Comparison of ENCODE assay signal across 1 cellular context in the genomic region with DNA sequence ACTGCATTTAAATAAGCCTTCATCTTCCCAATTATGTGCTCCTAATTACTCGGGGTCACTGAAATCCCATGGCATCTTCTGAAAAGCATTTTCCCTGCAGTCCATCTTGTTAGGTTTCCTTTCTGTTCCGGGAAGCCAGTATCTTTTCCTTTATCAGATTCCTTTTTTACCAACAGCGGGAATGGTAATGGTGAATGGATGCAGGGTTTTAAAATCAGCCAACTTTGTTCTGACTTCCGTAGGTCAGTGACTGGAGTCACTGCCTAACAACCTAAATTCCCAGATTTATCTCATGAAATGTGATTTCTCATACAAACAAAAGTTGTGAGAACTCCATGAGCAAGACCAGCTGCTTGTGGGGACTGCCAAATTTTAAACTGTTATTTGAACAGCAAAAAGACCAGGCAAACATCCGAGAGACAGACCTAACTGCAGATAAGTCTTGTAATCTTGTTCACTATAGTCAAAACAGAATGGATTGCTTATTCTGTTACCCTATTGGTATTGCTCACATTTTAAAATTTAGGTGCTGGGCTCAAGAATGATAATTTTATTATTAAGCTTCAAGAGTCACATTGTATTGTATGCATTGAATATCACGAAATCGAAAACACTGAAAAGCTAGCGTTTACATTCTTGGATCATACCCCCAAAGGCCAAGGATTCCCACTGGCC.
TF ChIP-seq lines count a peak whose summit lies in the region.

No MANE protein-coding gene starts in this region.

TF ChIP-seq in K562, 482 proteins besides CTCF, POLR2A, EP300 and RAD21 (continued from another document):
- TF ChIP-seq, protein P1, sequence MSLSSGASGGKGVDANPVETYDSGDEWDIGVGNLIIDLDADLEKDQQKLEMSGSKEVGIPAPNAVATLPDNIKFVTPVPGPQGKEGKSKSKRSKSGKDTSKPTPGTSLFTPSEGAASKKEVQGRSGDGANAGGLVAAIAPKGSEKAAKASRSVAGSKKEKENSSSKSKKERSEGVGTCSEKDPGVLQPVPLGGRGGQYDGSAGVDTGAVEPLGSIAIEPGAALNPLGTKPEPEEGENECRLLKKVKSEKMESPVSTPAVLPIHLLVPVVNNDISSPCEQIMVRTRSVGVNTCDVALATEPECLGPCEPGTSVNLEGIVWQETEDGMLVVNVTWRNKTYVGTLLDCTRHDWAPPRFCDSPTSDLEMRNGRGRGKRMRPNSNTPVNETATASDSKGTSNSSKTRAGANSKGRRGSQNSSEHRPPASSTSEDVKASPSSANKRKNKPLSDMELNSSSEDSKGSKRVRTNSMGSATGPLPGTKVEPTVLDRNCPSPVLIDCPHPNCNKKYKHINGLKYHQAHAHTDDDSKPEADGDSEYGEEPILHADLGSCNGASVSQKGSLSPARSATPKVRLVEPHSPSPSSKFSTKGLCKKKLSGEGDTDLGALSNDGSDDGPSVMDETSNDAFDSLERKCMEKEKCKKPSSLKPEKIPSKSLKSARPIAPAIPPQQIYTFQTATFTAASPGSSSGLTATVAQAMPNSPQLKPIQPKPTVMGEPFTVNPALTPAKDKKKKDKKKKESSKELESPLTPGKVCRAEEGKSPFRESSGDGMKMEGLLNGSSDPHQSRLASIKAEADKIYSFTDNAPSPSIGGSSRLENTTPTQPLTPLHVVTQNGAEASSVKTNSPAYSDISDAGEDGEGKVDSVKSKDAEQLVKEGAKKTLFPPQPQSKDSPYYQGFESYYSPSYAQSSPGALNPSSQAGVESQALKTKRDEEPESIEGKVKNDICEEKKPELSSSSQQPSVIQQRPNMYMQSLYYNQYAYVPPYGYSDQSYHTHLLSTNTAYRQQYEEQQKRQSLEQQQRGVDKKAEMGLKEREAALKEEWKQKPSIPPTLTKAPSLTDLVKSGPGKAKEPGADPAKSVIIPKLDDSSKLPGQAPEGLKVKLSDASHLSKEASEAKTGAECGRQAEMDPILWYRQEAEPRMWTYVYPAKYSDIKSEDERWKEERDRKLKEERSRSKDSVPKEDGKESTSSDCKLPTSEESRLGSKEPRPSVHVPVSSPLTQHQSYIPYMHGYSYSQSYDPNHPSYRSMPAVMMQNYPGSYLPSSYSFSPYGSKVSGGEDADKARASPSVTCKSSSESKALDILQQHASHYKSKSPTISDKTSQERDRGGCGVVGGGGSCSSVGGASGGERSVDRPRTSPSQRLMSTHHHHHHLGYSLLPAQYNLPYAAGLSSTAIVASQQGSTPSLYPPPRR (CRISPR knock-in tag; IDR thresholded peaks at IDR 0.05; ENCODE audit: borderline replicate concordance) = no peak
- 0 out of 2 replicates have a peak, but pooled peaks have one; percentile 30 for TF ChIP-seq FOXJ2 (tag; IDR thresholded peaks at IDR 0.05)
